11 cellular contexts compared by ENCODE assay signal in the genomic region with DNA sequence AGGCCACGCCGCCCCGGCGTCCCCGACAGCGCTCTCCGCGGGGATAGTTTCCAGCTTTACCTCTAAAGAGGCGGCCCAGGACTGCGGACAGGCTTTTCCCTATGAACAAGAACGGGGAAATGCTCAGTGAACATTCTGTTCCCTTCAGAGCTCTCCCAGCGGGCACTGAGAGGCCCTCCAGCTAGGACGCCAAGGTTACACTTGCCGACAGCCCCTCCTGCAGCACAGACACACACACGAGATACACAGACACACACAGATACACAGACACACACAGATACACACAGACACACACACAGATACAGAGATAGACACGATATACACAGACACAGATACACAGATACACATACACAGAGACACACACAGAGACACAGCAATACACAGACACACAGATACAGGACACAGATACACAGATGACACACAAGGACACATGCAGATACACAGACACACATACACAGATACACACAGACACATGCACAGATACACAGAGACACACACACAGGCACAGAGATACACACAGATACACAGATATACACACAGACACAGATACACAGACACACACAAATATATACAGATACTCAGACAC. TPM values are rescaled to one million over a fixed set of nuclear protein-coding genes. Genes with fewer than 3 reads are reported as not detected.
DNase-seq lines count a peak whose midpoint lies in the region; ATAC-seq and TF ChIP-seq lines count a peak whose summit lies in the region.
"Had no signal": no experiment of that assay in that cellular context is flagged by ENCODE, and none has a peak within 500 bp of the region (broad histone marks: within the 10 kb centered on the region; RNA-seq: fewer than 3 reads in every experiment).

No MANE protein-coding gene starts in this region.

- CTCF ChIA-PET in activated B cell treated with CpG ODN at 0.5 μM for 24 hours (lab: Charles Lee): no interaction called here

- no peaks in the 10 kb centered on the region for H3K9me3 Mint-ChIP-seq in activated B cell treated with CpG ODN at 0.5 μM for 24 hours

- no peak overlapping the region for H3K9ac ChIP-seq in skeletal muscle tissue (ENCODE audit: low read depth in 1 of 3, low read length in 3 of 3)

- H3K9me3 ChIP-seq in right cardiac atrium (ENCODE audit: control insufficient read depth, low read length): no peaks in the 10 kb centered on the region
- no peaks in the 10 kb centered on the region for H3K9me3 ChIP-seq in skeletal muscle tissue (ENCODE audit: control insufficient read depth in 3 of 3, low read length in 3 of 3)

- peak overlapping the region; percentile 14 for H3K4me3 ChIP-seq in right cardiac atrium (ENCODE audit: low read length)
- peak overlapping the region in 2 of 3 donors; percentile 38 to 50 for H3K4me3 ChIP-seq in skeletal muscle tissue (ENCODE audit: low read length in 3 of 3)

- no peak overlapping the region for H3K27ac Mint-ChIP-seq in activated B cell treated with CpG ODN at 0.5 μM for 24 hours

- no peak for ATAC-seq in activated B cell treated with CpG ODN at 0.5 μM for 24 hours (ENCODE audit: low read depth)
- peak in 1 of 2 donors; percentile 4 for ATAC-seq in right cardiac atrium
- ATAC-seq in GM18861 (IDR thresholded peaks at IDR 0.05; ENCODE audit: unreplicated experiment): no peak
- ATAC-seq in GM18858 (IDR thresholded peaks at IDR 0.05; ENCODE audit: unreplicated experiment): no peak

- H3K36me3 Mint-ChIP-seq in activated B cell treated with CpG ODN at 0.5 μM for 24 hours (ENCODE audit: low read depth): no peaks in the 10 kb centered on the region

- H3K36me3 ChIP-seq in skeletal muscle tissue (ENCODE audit: control insufficient read depth in 3 of 3, insufficient read depth in 3 of 3, low read length in 3 of 3): no peaks in the 10 kb centered on the region

- 11% methylated on average over 16 of the region's 16 CpGs for WGBS in right cardiac atrium

- H3K27me3 ChIP-seq in right cardiac atrium (ENCODE audit: control insufficient read depth, insufficient read depth) (no peaks in the 10 kb centered on the region), skeletal muscle tissue (ENCODE audit: control insufficient read depth in 3 of 3, insufficient read depth in 3 of 3, low read length in 3 of 3) (peaks cover 45 to 62% (median 55%) of the 10 kb centered on the region in 3 donors)

- peak overlapping the region; percentile 25 for H3K4me3 Mint-ChIP-seq in activated B cell treated with CpG ODN at 0.5 μM for 24 hours

- intact Hi-C loops in activated B cell treated with CpG ODN at 0.5 μM for 24 hours (cut with micrococcal nuclease): loop anchor here (1.0 to 5.0 kb wide), 2 partner anchors 8 to 1168 kb away; partner anchors contain the start of gene NSMCE3
- intact Hi-C loops in right cardiac atrium (cut with DNase I): no loop called here

- no peak overlapping the region for H3K27ac ChIP-seq in right cardiac atrium (ENCODE audit: low read length)
- no peak overlapping the region for H3K27ac ChIP-seq in skeletal muscle tissue (ENCODE audit: low read depth, low read length)

- POLR2A ChIA-PET in activated B cell treated with CpG ODN at 0.5 μM for 24 hours (lab: Charles Lee): no interaction called here

- TF ChIP-seq CTCF in activated B cell treated with CpG ODN at 0.5 μM for 24 hours (IDR thresholded peaks at IDR 0.05): no peak

- H3K4me1 ChIP-seq in right cardiac atrium (ENCODE audit: control insufficient read depth, insufficient read depth, low read length) (peaks cover 2% of the 10 kb centered on the region), skeletal muscle tissue (ENCODE audit: control insufficient read depth in 3 of 3, insufficient read depth in 3 of 3, low read length in 3 of 3) (peaks cover 18 to 32% (median 31%) of the 10 kb centered on the region in 3 donors)

- peaks cover 35% of the 10 kb centered on the region for H3K4me1 Mint-ChIP-seq in activated B cell treated with CpG ODN at 0.5 μM for 24 hours

- DNase-seq in Caki2 (ENCODE audit: low read depth) (peak; percentile 18), activated B cell treated with CpG ODN at 0.5 μM for 24 hours (no peak), right cardiac atrium (no peak), SKM-1 (lab: John Stamatoyannopoulos, UW; ENCODE audit: unreplicated experiment) (no peak)
- DNase-seq in activated CD8-positive, alpha-beta memory T cell treated with anti-CD3 and anti-CD28 coated beads, Interleukin-2, amount 50 U/mL, for 48 hours: no peak
- DNase-seq: cortex of kidney, GDM1, NCI-H1105 had no signal

- peaks cover 57% of the 10 kb centered on the region for H3K27me3 Mint-ChIP-seq in activated B cell treated with CpG ODN at 0.5 μM for 24 hours

- in situ Hi-C loops in Caki2 (cut with HindIII; ENCODE audit: low pct_unique_long_range_greater_than_20kb, low sequenced_read_pairs): no loop called here

RNA-seq across cellular contexts. Expression of gene OCA2, which starts 0.5 kb away (rescaled TPM):
- total RNA-seq in Caki2 (2014; rRNA removed; shearing (Covaris generic); ENCODE audit: low replicate concordance): 0.75 and 1.5 TPM in 2 replicates
- total RNA-seq in activated B cell treated with CpG ODN at 0.5 μM for 24 hours (not detected in 2 replicates), right cardiac atrium (1 to 10 TPM in 1 of 4 donors, under 1 TPM in 3; 0.45 to 1.2 (median 0.61) TPM), skeletal muscle tissue (5.7 TPM)
- 0.29 TPM for polyA plus RNA-seq in right cardiac atrium
